ENCODE assay signal across 9 cellular contexts in the genomic region with DNA sequence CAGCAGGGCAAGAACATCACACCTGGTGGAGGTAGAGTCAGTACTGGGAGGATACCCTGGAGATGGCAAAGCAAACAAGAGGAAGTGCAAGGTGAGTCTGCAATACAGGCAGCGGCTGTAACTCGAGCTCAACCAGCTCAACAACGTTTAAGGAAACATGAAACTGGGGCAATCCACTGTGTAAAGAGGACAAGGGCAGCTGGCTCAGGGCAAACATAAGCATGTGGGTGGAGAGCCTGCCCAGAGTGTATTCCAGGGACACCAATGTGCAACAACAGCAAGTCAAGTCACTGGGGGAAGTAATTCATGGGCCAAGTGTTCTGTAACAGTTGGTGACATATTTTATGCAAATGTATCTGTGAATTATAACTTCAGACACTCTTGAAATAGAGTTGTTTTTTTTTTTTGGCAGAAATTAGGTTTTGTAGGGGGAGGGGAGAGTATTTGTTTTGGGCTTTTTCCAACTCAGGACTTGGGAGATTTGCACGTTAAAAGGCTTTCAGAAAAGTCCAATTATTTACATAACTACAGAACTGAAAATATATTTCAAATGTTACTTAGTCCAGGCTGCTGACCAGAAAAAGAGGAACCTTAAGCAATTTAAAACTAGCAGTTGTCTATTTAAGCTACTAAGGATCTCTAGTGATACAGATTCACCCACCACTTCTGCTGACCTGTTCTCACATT. TPM values are rescaled to one million over a fixed set of nuclear protein-coding genes. Genes with fewer than 3 reads are reported as not detected.
DNase-seq lines count a peak whose midpoint lies in the region; ATAC-seq and TF ChIP-seq lines count a peak whose summit lies in the region.
"Had no signal": no experiment of that assay in that cellular context is flagged by ENCODE, and none has a peak within 500 bp of the region (broad histone marks: within the 10 kb centered on the region; RNA-seq: fewer than 3 reads in every experiment).

No MANE protein-coding gene starts in this region.

- H3K4me3 Mint-ChIP-seq in CD4-positive, alpha-beta memory T cell: no peak overlapping the region

- CTCF ChIA-PET in CD4-positive, alpha-beta memory T cell (lab: Charles Lee; ENCODE audit: partially characterized antibody): no interaction called here

- H3K4me2 ChIP-seq in Loucy (ENCODE audit: low read depth, low read length, poor library complexity, severe bottlenecking): no peak overlapping the region

- 0 out of 2 replicates have a peak overlapping the region, but pooled peaks have one; percentile 49 for H2AFZ ChIP-seq in Loucy (ENCODE audit: low read length)

- no peak overlapping the region for H3K27ac ChIP-seq in CD4-positive, alpha-beta memory T cell (ENCODE audit: low read depth, low read length)

- no peaks in the 10 kb centered on the region for H4K20me1 ChIP-seq in Loucy (ENCODE audit: insufficient read depth, low read length, poor library complexity, severe bottlenecking)

- no peaks in the 10 kb centered on the region for H3K27me3 Mint-ChIP-seq in CD4-positive, alpha-beta memory T cell

- no peaks in the 10 kb centered on the region for H3K4me1 Mint-ChIP-seq in CD4-positive, alpha-beta memory T cell

- peak; percentile 79 for ATAC-seq in sciatic nerve
- no peak for ATAC-seq in HG02642 (IDR thresholded peaks at IDR 0.05; ENCODE audit: poor library complexity, unreplicated experiment)
- ATAC-seq in GM18861 (IDR thresholded peaks at IDR 0.05; ENCODE audit: unreplicated experiment): no peak

- no peaks in the 10 kb centered on the region for H3K36me3 Mint-ChIP-seq in CD4-positive, alpha-beta memory T cell

- POLR2A ChIA-PET in CD4-positive, alpha-beta memory T cell (lab: Charles Lee; ENCODE audit: partially characterized antibody): no interaction called here

- peaks cover 5% of the 10 kb centered on the region for H3K4me1 ChIP-seq in Loucy (ENCODE audit: insufficient read depth, low read length, poor library complexity, severe bottlenecking)
- H3K4me1 ChIP-seq in CD4-positive, alpha-beta memory T cell (ENCODE audit: insufficient read depth, low read length): no peaks in the 10 kb centered on the region

- H3K36me3 ChIP-seq in Loucy (ENCODE audit: insufficient read depth, low read length): no peaks in the 10 kb centered on the region
- H3K36me3 ChIP-seq in CD4-positive, alpha-beta memory T cell (ENCODE audit: insufficient read depth, low read length): no peaks in the 10 kb centered on the region

- TF ChIP-seq CTCF in Loucy (conservative IDR thresholded peaks at IDR 0.05; ENCODE audit: low read length): no peak

- H3K9me3 ChIP-seq in Loucy (ENCODE audit: insufficient read depth, low read depth, low read length): no peaks in the 10 kb centered on the region
- H3K9me3 ChIP-seq in CD4-positive, alpha-beta memory T cell (ENCODE audit: control insufficient read depth in 1 of 2, low read length in 2 of 2): peaks cover 0 to 4% of the 10 kb centered on the region in 2 donors

- H3K9me3 Mint-ChIP-seq in CD4-positive, alpha-beta memory T cell: peaks cover 0 to 24% (median 16%) of the 10 kb centered on the region in 8 donors

- H3F3A ChIP-seq in Loucy (ENCODE audit: low read depth): no peaks in the 10 kb centered on the region

- no peak overlapping the region for H3K27ac Mint-ChIP-seq in CD4-positive, alpha-beta memory T cell

- H3K4me3 ChIP-seq in Loucy (ENCODE audit: low read length, poor library complexity, severe bottlenecking): no peak overlapping the region
- no peak overlapping the region for H3K4me3 ChIP-seq in CD4-positive, alpha-beta memory T cell (ENCODE audit: low read length in 2 of 2)

- no peaks in the 10 kb centered on the region for H3K27me3 ChIP-seq in Loucy (ENCODE audit: insufficient read depth, low read length, poor library complexity, severe bottlenecking)
- no peaks in the 10 kb centered on the region for H3K27me3 ChIP-seq in CD4-positive, alpha-beta memory T cell (ENCODE audit: insufficient read depth, low read length)

- intact Hi-C loops in sciatic nerve (cut with DNase I): no loop called here
- intact Hi-C loops in CD4-positive, alpha-beta memory T cell (cut with micrococcal nuclease): no loop called here

- DNase-seq in NCI-H748 (lab: John Stamatoyannopoulos, UW; ENCODE audit: unreplicated experiment) (peak; percentile 99), ecto neural progenitor cell (ENCODE audit: low spot score) (peak; percentile 38), sciatic nerve (ENCODE audit: low spot score) (no peak)
- DNase-seq in activated CD8-positive, alpha-beta memory T cell treated with anti-CD3 and anti-CD28 coated beads for 24 hours: no peak
- DNase-seq in CD4-positive, alpha-beta memory T cell: no peak

- no peak overlapping the region for H3K9ac ChIP-seq in Loucy (ENCODE audit: low read depth, low read length, poor library complexity, severe bottlenecking)

- no peaks in the 10 kb centered on the region for H3K79me2 ChIP-seq in Loucy (ENCODE audit: insufficient read depth, low read length)

- no peaks in the 10 kb centered on the region for H3K9me2 ChIP-seq in Loucy (replicated peaks; ENCODE audit: low read depth, low read length)

RNA-seq across cellular contexts. Expression of a gene that starts 18.7 kb away (rescaled TPM):
- 371 TPM for total RNA-seq in sciatic nerve
- total RNA-seq in CD4-positive, alpha-beta memory T cell: not detected
- polyA plus RNA-seq in CD4-positive, alpha-beta memory T cell: not detected
- total RNA-seq: T-helper 2 cell treated with Interferon-gamma antibody and Interleukin-4, amounts not matched to agents 100 ng/mL and 5 ng/mL, for 36 hours had no signal

Comparison
In these comparisons a context has a peak if more than half of its experiments do, and no peak if none do; other contexts are left out.
1. DNase-seq: peak in NCI-H748 (single experiment) and ecto neural progenitor cell (single experiment); none in sciatic nerve (single experiment), activated CD8-positive, alpha-beta memory T cell treated with anti-CD3 and anti-CD28 coated beads for 24 hours (single experiment) and CD4-positive, alpha-beta memory T cell (0 of 5).
2. RNA of a gene that starts 18.7 kb away (total RNA-seq): 371 TPM in sciatic nerve (single experiment); not detected in CD4-positive, alpha-beta memory T cell; every median in the first group is over 100 times any median in the second.